ENCODE assay signal across 9 cellular contexts in the genomic region with DNA sequence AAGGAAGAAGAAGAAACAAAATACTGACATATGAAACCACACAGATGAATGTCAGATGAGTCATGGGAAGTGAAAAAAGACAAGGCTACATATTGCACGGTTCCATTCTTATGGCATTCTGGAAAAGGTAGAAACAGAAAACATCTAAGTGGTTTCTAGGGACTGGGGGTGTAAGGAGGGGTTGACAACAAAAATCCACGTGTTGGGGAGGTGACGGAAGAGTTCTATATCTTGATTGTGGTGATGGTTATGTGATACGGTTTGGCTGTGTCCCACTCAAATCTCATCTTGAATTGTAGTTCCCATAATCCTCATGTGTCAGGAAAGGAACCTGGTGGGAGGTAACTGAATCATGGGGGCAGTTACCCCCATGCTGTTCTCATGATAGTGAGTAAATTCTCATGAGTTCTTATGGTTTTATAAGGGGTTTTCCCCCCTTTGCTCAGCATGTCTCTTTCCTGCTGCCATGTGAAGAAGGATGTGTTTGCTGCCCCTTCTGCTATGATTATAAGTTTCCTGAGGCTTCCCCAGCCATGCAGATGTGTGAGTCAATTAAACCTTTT.
DNase-seq lines count a peak whose midpoint lies in the region; ATAC-seq and TF ChIP-seq lines count a peak whose summit lies in the region.
"Had no signal": no experiment of that assay in that cellular context is flagged by ENCODE, and none has a peak within 500 bp of the region (broad histone marks: within the 10 kb centered on the region; RNA-seq: fewer than 3 reads in every experiment).

No MANE protein-coding gene starts in this region.

- DNase-seq in AG04449 (ENCODE audit: low read depth, low spot score) (peak; percentile 44), hepatic stellate cell (ENCODE audit: low spot score) (peak; percentile 64), erythroblast (lab: John Stamatoyannopoulos, UW) (no peak), iPS-NIHi11 (ENCODE audit: low spot score) (no peak), pons (ENCODE audit: low spot score) (no peak)
- peak; percentile 41 to 68 for DNase-seq in activated CD4-positive, alpha-beta T cell treated with anti-CD3 and anti-CD28 coated beads, Interleukin-2, amount 50 U/mL, for 48 hours
- DNase-seq: NCI-H187 had no signal

- no peak for TF ChIP-seq CTCF in AG04449 (IDR thresholded peaks at IDR 0.05; ENCODE audit: insufficient read depth, low read length, missing control alignments)

- POLR2A ChIA-PET in AG04449 (lab: Yijun Ruan, JAX): no interaction called here

- CTCF ChIA-PET in AG04449 (lab: Yijun Ruan, JAX): no interaction called here

- ATAC-seq in HG02610 (IDR thresholded peaks at IDR 0.05; ENCODE audit: unreplicated experiment) (peak; percentile 48), HG02798 (IDR thresholded peaks at IDR 0.05; ENCODE audit: poor library complexity, unreplicated experiment) (no peak)

- TF ChIP-seq POLR2A in erythroblast (IDR thresholded peaks at IDR 0.05; ENCODE audit: low read length): no peak

- H3K4me3 ChIP-seq in AG04449 (ENCODE audit: low read depth, low read length): no peak overlapping the region

Comparison
In these comparisons a context has a peak if more than half of its experiments do, and no peak if none do; other contexts are left out.
1. DNase-seq: peak in AG04449 (single experiment), activated CD4-positive, alpha-beta T cell treated with anti-CD3 and anti-CD28 coated beads, Interleukin-2, amount 50 U/mL, for 48 hours (2 of 2) and hepatic stellate cell (single experiment); none in erythroblast (0 of 2), iPS-NIHi11 (single experiment) and pons (single experiment).